1 cellular context compared by ENCODE assay signal in the genomic region with DNA sequence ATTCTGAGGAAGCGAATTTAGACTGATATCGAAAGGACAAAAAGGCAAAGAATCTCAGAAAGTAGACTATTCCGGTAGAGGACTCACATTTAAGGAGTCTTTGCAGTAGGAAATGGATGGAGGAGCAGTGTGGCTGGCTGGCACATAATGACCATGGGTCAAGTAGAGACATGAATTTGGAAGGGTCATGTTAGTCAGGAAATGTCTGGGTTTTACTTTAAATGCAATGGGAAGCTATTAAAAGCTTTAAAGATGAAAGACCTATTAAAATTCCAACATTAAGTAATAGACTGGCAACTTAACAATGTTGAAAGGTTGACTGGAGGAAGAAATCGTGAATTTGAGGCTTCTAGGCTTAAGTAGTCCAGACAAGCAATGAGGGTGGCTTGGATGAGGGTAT.
TF ChIP-seq lines count a peak whose summit lies in the region.

No MANE protein-coding gene starts in this region.

TF ChIP-seq in HCT116, 20 proteins besides CTCF, POLR2A, EP300 and RAD21:
- TF ChIP-seq, protein P1, sequence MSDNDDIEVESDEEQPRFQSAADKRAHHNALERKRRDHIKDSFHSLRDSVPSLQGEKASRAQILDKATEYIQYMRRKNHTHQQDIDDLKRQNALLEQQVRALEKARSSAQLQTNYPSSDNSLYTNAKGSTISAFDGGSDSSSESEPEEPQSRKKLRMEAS (IDR thresholded peaks at IDR 0.05), result no peak
- TF ChIP-seq SIN3A (IDR thresholded peaks at IDR 0.05; ENCODE audit: low read depth), result no peak
- TF ChIP-seq TCF7L2 (IDR thresholded peaks at IDR 0.05; ENCODE audit: borderline replicate concordance, extremely low read depth, insufficient read depth, insufficient read length), result no peak
- TF ChIP-seq POLR2AphosphoS5 (IDR thresholded peaks at IDR 0.05; ENCODE audit: low read depth, low read length), result no peak
- TF ChIP-seq ELF1 (IDR thresholded peaks at IDR 0.05; ENCODE audit: borderline replicate concordance, low read depth), result no peak
- no peak for TF ChIP-seq ZFX (IDR thresholded peaks at IDR 0.05)
- no peak for TF ChIP-seq YY1 (IDR thresholded peaks at IDR 0.05; ENCODE audit: extremely low read depth, insufficient replicate concordance, low read depth, low read length)
- no peak for TF ChIP-seq EZH2 (IDR thresholded peaks at IDR 0.05)
- TF ChIP-seq, protein P2, sequence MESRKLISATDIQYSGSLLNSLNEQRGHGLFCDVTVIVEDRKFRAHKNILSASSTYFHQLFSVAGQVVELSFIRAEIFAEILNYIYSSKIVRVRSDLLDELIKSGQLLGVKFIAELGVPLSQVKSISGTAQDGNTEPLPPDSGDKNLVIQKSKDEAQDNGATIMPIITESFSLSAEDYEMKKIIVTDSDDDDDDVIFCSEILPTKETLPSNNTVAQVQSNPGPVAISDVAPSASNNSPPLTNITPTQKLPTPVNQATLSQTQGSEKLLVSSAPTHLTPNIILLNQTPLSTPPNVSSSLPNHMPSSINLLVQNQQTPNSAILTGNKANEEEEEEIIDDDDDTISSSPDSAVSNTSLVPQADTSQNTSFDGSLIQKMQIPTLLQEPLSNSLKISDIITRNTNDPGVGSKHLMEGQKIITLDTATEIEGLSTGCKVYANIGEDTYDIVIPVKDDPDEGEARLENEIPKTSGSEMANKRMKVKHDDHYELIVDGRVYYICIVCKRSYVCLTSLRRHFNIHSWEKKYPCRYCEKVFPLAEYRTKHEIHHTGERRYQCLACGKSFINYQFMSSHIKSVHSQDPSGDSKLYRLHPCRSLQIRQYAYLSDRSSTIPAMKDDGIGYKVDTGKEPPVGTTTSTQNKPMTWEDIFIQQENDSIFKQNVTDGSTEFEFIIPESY (IDR thresholded peaks at IDR 0.05; ENCODE audit: extremely low read depth, insufficient replicate concordance, low read length), result no peak
- no peak for TF ChIP-seq EZH2phosphoT487 (IDR thresholded peaks at IDR 0.05; ENCODE audit: borderline replicate concordance)
- no peak for TF ChIP-seq EGR1 (IDR thresholded peaks at IDR 0.05; ENCODE audit: low read depth)
- no peak for TF ChIP-seq CBX3 (IDR thresholded peaks at IDR 0.05; ENCODE audit: low read depth)
- no peak for TF ChIP-seq ZNF274 (IDR thresholded peaks at IDR 0.05; ENCODE audit: low read depth, low read length)
